In genomic region chr9:123268950-123269302, GRCh38 we compare ENCODE assay signal across 1 cellular context.
TF ChIP-seq lines count a peak whose summit lies in the region.

No MANE protein-coding gene starts in this region.

TF ChIP-seq in H1, 55 proteins besides CTCF, POLR2A, EP300 and RAD21 (continued from another document):
- TF ChIP-seq ASH2L (IDR thresholded peaks at IDR 0.05; ENCODE audit: low read length), result peak; percentile 61
